In genomic region chr1:26913389-26913753, GRCh38 we compare ENCODE assay signal across 21 cellular contexts. TPM values are rescaled to one million over a fixed set of nuclear protein-coding genes. Genes with fewer than 3 reads are reported as not detected.
DNase-seq lines count a peak whose midpoint lies in the region; ATAC-seq and TF ChIP-seq lines count a peak whose summit lies in the region.
"Had no signal": no experiment of that assay in that cellular context is flagged by ENCODE, and none has a peak within 500 bp of the region (broad histone marks: within the 10 kb centered on the region; RNA-seq: fewer than 3 reads in every experiment).

No MANE protein-coding gene starts in this region.

- peak overlapping the region; percentile 65 for H3K27ac ChIP-seq in muscle layer of duodenum (ENCODE audit: low read length)
- H3K27ac ChIP-seq in upper lobe of right lung: peak overlapping the region; percentile 89
- H3K27ac ChIP-seq in ascending aorta: no peak overlapping the region
- H3K27ac ChIP-seq: coronary artery, PC-9 had no signal

- in situ Hi-C loops in HAP-1 (cut with MboI; ENCODE audit: low sequenced_read_pairs): no loop called here

- H3K4me3 ChIP-seq in muscle layer of duodenum (ENCODE audit: low read depth in 1 of 2, low read length in 2 of 2): peak overlapping the region in 1 of 2 donors; percentile 66
- peak overlapping the region; percentile 40 for H3K4me3 ChIP-seq in upper lobe of right lung
- no peak overlapping the region for H3K4me3 ChIP-seq in HAP-1
- H3K4me3 ChIP-seq in ascending aorta: no peak overlapping the region
- H3K4me3 ChIP-seq: A549, coronary artery, PC-9 had no signal

- H3K4me1 ChIP-seq in muscle layer of duodenum (ENCODE audit: control insufficient read depth in 1 of 2, insufficient read depth in 2 of 2, low read length in 2 of 2) (no peaks in the 10 kb centered on the region), upper lobe of right lung (peaks cover 4% of the 10 kb centered on the region), HAP-1 (no peaks in the 10 kb centered on the region), ascending aorta (no peaks in the 10 kb centered on the region)

- intact Hi-C loops in left ventricle myocardium superior (cut with micrococcal nuclease) (no loop called here), upper lobe of right lung (cut with DNase I) (no loop called here), ascending aorta (cut with DNase I) (no loop called here)

- H3K9me3 ChIP-seq in muscle layer of duodenum (ENCODE audit: control insufficient read depth in 1 of 2, low read length in 2 of 2) (no peaks in the 10 kb centered on the region), upper lobe of right lung (no peaks in the 10 kb centered on the region), HAP-1 (no peaks in the 10 kb centered on the region), ascending aorta (no peaks in the 10 kb centered on the region)
- H3K9me3 ChIP-seq: A549 had no signal

- ATAC-seq in left ventricle myocardium superior: peak; percentile 7
- ATAC-seq in upper lobe of right lung: no peak
- no peak for ATAC-seq in GM19452 (IDR thresholded peaks at IDR 0.05; ENCODE audit: unreplicated experiment)
- ATAC-seq: activated CD8-positive, alpha-beta T cell treated with anti-CD3 and anti-CD28 coated beads, Interleukin-2, amount 10 ng/mL, durations not matched to agents 7 days and 5 days; SK-N-SH treated with all-trans-retinoic acid at 6 μM for 48 hours; stimulated activated memory B cell treated with anti-CD40 and anti-IgM and Interleukin-4, amounts not matched to agents 10 μg/mL and 1 μg/mL and 100 μg/mL, for 72 hours had no signal

- no peak for TF ChIP-seq CTCF in upper lobe of right lung (IDR thresholded peaks at IDR 0.05)
- no peak for TF ChIP-seq CTCF in ascending aorta (IDR thresholded peaks at IDR 0.05)

- peak; percentile 4 for DNase-seq in NCI-H345 (lab: John Stamatoyannopoulos, UW)
- DNase-seq in NCI-H345 treated with DMSO at 0.1 percent for 48 hours (lab: John Stamatoyannopoulos, UW; ENCODE audit: unreplicated experiment): no peak
- no peak for DNase-seq in left ventricle myocardium superior
- no peak for DNase-seq in upper lobe of right lung
- no peak for DNase-seq in HAP-1 (ENCODE audit: low spot score in 2 of 2)
- DNase-seq in ascending aorta (ENCODE audit: low spot score in 2 of 2): no peak
- DNase-seq: activated CD8-positive, alpha-beta T cell treated with anti-CD3 and anti-CD28 coated beads, Interleukin-2, amount 10 ng/mL, durations not matched to agents 7 days and 5 days; activated T-cell treated with anti-CD3 and anti-CD28 coated beads, Interleukin-2, amount 50 U/mL, for 48 hours; kidney glomerular epithelial cell; retina had no signal

- H3K27me3 ChIP-seq in muscle layer of duodenum (ENCODE audit: low read depth, low read length) (no peaks in the 10 kb centered on the region), upper lobe of right lung (no peaks in the 10 kb centered on the region), HAP-1 (ENCODE audit: low read depth) (no peaks in the 10 kb centered on the region), ascending aorta (no peaks in the 10 kb centered on the region)

- H3K36me3 ChIP-seq in muscle layer of duodenum (ENCODE audit: control insufficient read depth in 1 of 2, insufficient read depth in 2 of 2, low read length in 2 of 2) (no peaks in the 10 kb centered on the region), upper lobe of right lung (no peaks in the 10 kb centered on the region), HAP-1 (replicated peaks) (no peaks in the 10 kb centered on the region), ascending aorta (no peaks in the 10 kb centered on the region)

RNA-seq across cellular contexts. Expression of gene NR0B2, which starts 0.4 kb away (rescaled TPM):
- total RNA-seq in left ventricle myocardium superior (5.3 TPM), upper lobe of right lung (2.5 TPM), ascending aorta (not detected)
- total RNA-seq: activated CD8-positive, alpha-beta T cell treated with anti-CD3 and anti-CD28 coated beads, Interleukin-2, amount 10 ng/mL, durations not matched to agents 7 days and 5 days; fibroblast of villous mesenchyme; LHCN-M2; mesothelial cell of epicardium; neural crest cell; PC-9 had no signal

RNA-seq across cellular contexts. Expression of gene NUDC, which starts 8.2 kb away (rescaled TPM):
- total RNA-seq in left ventricle myocardium superior (73.3 TPM), upper lobe of right lung (49.6 TPM), ascending aorta (19.2 TPM)

RNA-seq across cellular contexts. Expression of gene GPATCH3, which starts 13.1 kb away (rescaled TPM):
- 10.2 TPM for total RNA-seq in left ventricle myocardium superior
- 18.1 TPM for total RNA-seq in upper lobe of right lung
- total RNA-seq in ascending aorta: 2.0 TPM

RNA-seq across cellular contexts. Expression of gene GPN2, which starts 23.3 kb away (rescaled TPM):
- total RNA-seq in left ventricle myocardium superior (16.4 TPM), upper lobe of right lung (24.6 TPM), ascending aorta (7.5 TPM)

RNA-seq across cellular contexts. Expression of gene KDF1, which starts 46.9 kb away (rescaled TPM):
- total RNA-seq in left ventricle myocardium superior (0.37 TPM), upper lobe of right lung (10.5 TPM), ascending aorta (not detected)
- total RNA-seq: activated CD8-positive, alpha-beta T cell treated with anti-CD3 and anti-CD28 coated beads, Interleukin-2, amount 10 ng/mL, durations not matched to agents 7 days and 5 days; fibroblast of villous mesenchyme; LHCN-M2; neural crest cell had no signal

Comparison
In these comparisons a context has a peak if more than half of its experiments do, and no peak if none do; other contexts are left out.
1. H3K27ac ChIP-seq: peak in muscle layer of duodenum (single experiment) and upper lobe of right lung (single experiment); none in ascending aorta (0 of 2).